In the genomic region with DNA sequence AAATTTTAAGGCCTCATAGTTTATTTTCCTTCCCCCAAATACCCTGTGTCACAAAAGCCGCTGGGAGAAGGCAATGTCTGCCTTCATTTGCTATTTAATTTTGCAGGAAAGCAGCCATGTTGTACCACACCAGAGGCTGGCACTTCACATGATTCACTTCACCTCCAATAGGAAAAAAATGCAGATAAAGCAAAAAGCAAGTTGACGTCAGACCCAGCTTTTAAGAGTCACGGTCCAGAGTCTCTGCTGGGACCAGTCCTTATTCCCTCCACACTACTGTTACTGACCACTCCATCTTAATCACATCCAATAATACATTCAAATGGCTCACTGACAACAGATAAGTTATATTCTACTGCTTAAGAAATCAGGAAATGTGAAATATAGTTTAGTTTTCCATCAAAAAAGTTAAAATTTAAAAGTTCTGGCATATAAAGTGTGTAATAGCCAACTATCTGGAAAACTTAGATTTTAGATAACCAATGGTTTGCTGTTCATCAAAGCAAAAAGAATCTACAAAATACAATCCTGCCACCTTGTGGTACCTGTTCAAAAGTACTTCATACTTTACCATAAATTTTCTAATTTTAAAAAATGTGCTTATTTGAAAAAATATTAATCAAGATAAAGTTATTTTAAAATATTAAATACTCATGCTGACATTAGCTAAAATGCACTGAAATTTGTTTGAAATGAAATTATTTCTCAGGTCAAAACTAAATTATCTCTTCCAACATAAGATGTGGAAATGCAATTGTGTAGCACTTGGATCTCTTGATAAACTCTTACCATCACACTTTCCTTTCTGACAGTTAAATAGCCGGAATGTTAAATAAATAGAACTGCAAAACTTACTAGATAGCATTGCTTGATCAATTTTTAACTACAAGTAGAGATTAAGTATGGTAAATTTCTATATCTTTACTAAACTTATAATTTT, we compare ENCODE assay signal across 8 cellular contexts.
DNase-seq lines count a peak whose midpoint lies in the region; ATAC-seq and TF ChIP-seq lines count a peak whose summit lies in the region.
"Had no signal": no experiment of that assay in that cellular context is flagged by ENCODE, and none has a peak within 500 bp of the region (broad histone marks: within the 10 kb centered on the region; RNA-seq: fewer than 3 reads in every experiment).

No MANE protein-coding gene starts in this region.

- peaks cover 6% of the 10 kb centered on the region for H3K4me1 Mint-ChIP-seq in neural progenitor cell
- H3K4me1 Mint-ChIP-seq: naive B cell had no signal

- no peak overlapping the region for H3K4me3 ChIP-seq in neural progenitor cell

- H3K4me3 Mint-ChIP-seq in neural progenitor cell: no peak overlapping the region
- H3K4me3 Mint-ChIP-seq: naive B cell had no signal

- no peak overlapping the region for H3K9ac ChIP-seq in neural progenitor cell

- H3K9me3 ChIP-seq in neural progenitor cell (ENCODE audit: low read depth): no peaks in the 10 kb centered on the region

- H3K27ac Mint-ChIP-seq in neural progenitor cell: no peak overlapping the region
- H3K27ac Mint-ChIP-seq: naive B cell had no signal

- no peak overlapping the region for H2AFZ ChIP-seq in neural progenitor cell (replicated peaks)

- peaks cover 12% of the 10 kb centered on the region for H4K20me1 ChIP-seq in neural progenitor cell (ENCODE audit: low read depth)

- peaks cover 22% of the 10 kb centered on the region for H3K4me1 ChIP-seq in neural progenitor cell

- no peaks in the 10 kb centered on the region for H3K36me3 ChIP-seq in neural progenitor cell

- H3K4me2 ChIP-seq in neural progenitor cell: no peak overlapping the region

- no peak for ATAC-seq in HG03039 (IDR thresholded peaks at IDR 0.05; ENCODE audit: unreplicated experiment)

- H3K27me3 Mint-ChIP-seq in neural progenitor cell (ENCODE audit: insufficient read depth, low read depth): no peaks in the 10 kb centered on the region
- H3K27me3 Mint-ChIP-seq: naive B cell had no signal

- DNase-seq in NCI-H2171 treated with DMSO at 0.1 percent for 48 hours (lab: John Stamatoyannopoulos, UW) (peak; percentile 18), neural progenitor cell (ENCODE audit: low spot score) (peak; percentile 35), iPS-NIHi11 (ENCODE audit: low spot score) (no peak)
- DNase-seq in central memory CD4-positive, alpha-beta T cell: peak; percentile 12
- DNase-seq in activated CD4-positive, alpha-beta T cell treated with anti-CD3 and anti-CD28 coated beads for 48 hours: no peak
- DNase-seq: naive B cell had no signal

- peaks cover 84% of the 10 kb centered on the region for H3K79me2 ChIP-seq in neural progenitor cell (ENCODE audit: low read depth)

- peaks cover 4% of the 10 kb centered on the region for H3F3A ChIP-seq in neural progenitor cell (ENCODE audit: low read depth)

- no peaks in the 10 kb centered on the region for H3K36me3 Mint-ChIP-seq in neural progenitor cell
- H3K36me3 Mint-ChIP-seq: naive B cell had no signal

- no peaks in the 10 kb centered on the region for H3K9me3 Mint-ChIP-seq in neural progenitor cell
- H3K9me3 Mint-ChIP-seq: naive B cell had no signal

- TF ChIP-seq CTCF in GM12872 (IDR thresholded peaks at IDR 0.05; ENCODE audit: insufficient read depth, low read depth, low read length): 0 out of 3 replicates have a peak, but pooled peaks have one; percentile 10
- peak; percentile 63 for TF ChIP-seq CTCF in neural progenitor cell (IDR thresholded peaks at IDR 0.05)

- H3K27me3 ChIP-seq in neural progenitor cell: no peaks in the 10 kb centered on the region

- no peak overlapping the region for H3K27ac ChIP-seq in neural progenitor cell

Comparison
In these comparisons a context has a peak if more than half of its experiments do, and no peak if none do; other contexts are left out.
1. DNase-seq: peak in NCI-H2171 treated with DMSO at 0.1 percent for 48 hours (single experiment), central memory CD4-positive, alpha-beta T cell (single experiment) and neural progenitor cell (single experiment); none in activated CD4-positive, alpha-beta T cell treated with anti-CD3 and anti-CD28 coated beads for 48 hours (single experiment) and iPS-NIHi11 (single experiment).